ENCODE assay signal across 1 cellular context in the genomic region with DNA sequence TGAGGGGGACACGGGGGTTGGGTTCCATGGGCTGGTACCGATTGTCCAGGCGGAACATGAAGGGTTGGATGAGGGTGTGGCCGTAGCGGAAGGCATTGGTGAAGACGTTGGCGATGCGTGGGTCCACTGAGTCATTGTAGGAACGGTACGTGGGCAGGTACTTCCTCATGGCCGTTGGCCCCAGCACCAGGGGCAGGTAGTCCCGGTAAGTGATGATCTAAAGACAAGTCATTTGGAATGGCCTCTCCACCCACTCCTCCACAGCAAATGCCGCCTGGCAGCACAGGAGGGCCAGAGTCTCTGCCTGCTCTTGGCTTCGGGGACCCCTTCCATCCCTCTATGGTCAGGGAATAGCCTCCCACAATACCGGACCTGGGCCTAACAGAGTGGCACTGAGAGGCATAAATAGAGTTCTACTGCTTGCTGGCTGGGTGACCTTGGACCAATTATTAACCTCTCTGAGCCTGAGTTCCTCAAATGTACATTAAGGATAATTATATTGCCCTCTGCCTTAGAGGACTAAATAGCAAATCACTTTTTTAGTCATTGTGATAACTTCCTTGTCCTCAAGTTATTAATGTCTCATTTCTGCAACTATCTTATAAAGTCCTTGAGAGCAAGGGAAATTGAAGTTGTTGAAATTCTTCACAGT.
A peak's percentile ranks its signal among the peaks of the same experiment; 100 is the strongest.
TF ChIP-seq lines count a peak whose summit lies in the region.

No MANE protein-coding gene starts in this region.

TF ChIP-seq in HepG2, 621 proteins besides CTCF, POLR2A, EP300 and RAD21:
- TF ChIP-seq, protein P1, sequence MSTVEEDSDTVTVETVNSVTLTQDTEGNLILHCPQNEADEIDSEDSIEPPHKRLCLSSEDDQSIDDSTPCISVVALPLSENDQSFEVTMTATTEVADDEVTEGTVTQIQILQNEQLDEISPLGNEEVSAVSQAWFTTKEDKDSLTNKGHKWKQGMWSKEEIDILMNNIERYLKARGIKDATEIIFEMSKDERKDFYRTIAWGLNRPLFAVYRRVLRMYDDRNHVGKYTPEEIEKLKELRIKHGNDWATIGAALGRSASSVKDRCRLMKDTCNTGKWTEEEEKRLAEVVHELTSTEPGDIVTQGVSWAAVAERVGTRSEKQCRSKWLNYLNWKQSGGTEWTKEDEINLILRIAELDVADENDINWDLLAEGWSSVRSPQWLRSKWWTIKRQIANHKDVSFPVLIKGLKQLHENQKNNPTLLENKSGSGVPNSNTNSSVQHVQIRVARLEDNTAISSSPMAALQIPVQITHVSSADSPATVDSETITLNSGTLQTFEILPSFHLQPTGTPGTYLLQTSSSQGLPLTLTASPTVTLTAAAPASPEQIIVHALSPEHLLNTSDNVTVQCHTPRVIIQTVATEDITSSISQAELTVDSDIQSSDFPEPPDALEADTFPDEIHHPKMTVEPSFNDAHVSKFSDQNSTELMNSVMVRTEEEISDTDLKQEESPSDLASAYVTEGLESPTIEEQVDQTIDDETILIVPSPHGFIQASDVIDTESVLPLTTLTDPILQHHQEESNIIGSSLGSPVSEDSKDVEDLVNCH (CRISPR knock-in tag; IDR thresholded peaks at IDR 0.05), result no peak
- TF ChIP-seq GABPA (IDR thresholded peaks at IDR 0.05; ENCODE audit: low read depth, low read length) (0 out of 2 replicates have a peak, but pooled peaks have one; percentile 8), GABPA (CRISPR knock-in tag; IDR thresholded peaks at IDR 0.05; ENCODE audit: low read depth) (no peak), TEAD2 (CRISPR knock-in tag; IDR thresholded peaks at IDR 0.05) (no peak), TSC22D2 (CRISPR knock-in tag; IDR thresholded peaks at IDR 0.05; ENCODE audit: borderline replicate concordance) (no peak), ZNF768 (CRISPR knock-in tag; IDR thresholded peaks at IDR 0.05) (peak; percentile 68)
